Comparison of ENCODE assay signal across 8 cellular contexts in genomic region chr7:65411249-65411648, GRCh38.
"Had no signal": no experiment of that assay in that cellular context is flagged by ENCODE, and none has a peak within 500 bp of the region (broad histone marks: within the 10 kb centered on the region; RNA-seq: fewer than 3 reads in every experiment).

No MANE protein-coding gene starts in this region.

- H3K4me3 ChIP-seq: GM12878 had no signal

- ATAC-seq: GM12878 had no signal

- DNase-seq: GDM1, GF-D8 had no signal

- FAIRE-seq: G401.6, GM12878, GM12891, GM12892, GM18507, GM19239 had no signal
